In the genomic region with DNA sequence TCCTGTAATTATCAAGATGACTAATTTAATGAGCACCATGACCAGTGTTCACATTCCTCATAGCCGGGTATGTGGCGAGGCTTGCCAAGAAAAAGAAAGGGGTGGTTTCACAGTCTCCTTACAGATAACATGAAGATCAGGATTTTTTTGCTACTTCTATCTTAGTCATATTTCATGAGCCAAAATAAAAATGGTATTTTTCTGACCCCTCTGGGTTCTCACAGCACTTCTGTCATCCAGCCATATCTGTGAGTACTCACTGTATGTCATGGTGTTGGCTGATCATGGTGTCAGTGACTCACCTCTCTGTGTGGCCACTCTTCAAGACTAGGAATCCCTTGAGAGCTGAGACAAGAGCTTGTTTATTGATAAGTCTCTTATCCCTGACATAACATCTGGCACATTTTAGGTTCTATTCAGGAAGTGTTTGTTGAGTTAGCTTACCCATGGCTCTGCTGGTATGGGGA, we compare ENCODE assay signal across 12 cellular contexts.
DNase-seq lines count a peak whose midpoint lies in the region; ATAC-seq and TF ChIP-seq lines count a peak whose summit lies in the region.
"Had no signal": no experiment of that assay in that cellular context is flagged by ENCODE, and none has a peak within 500 bp of the region (broad histone marks: within the 10 kb centered on the region; RNA-seq: fewer than 3 reads in every experiment).

No MANE protein-coding gene starts in this region.

- ATAC-seq in omental fat pad (ENCODE audit: low FRiP score) (peak; percentile 94), GM19452 (IDR thresholded peaks at IDR 0.05; ENCODE audit: unreplicated experiment) (no peak)

- H3K27ac ChIP-seq in epithelial cell of prostate = no peak overlapping the region
- H3K27ac ChIP-seq: PC-9 had no signal

- no peak for TF ChIP-seq CTCF in omental fat pad (IDR thresholded peaks at IDR 0.05)

- DNase-seq in Daoy (ENCODE audit: low read depth) (peak; percentile 3), NCI-H69 (lab: John Stamatoyannopoulos, UW) (peak; percentile 1), epithelial cell of prostate (ENCODE audit: low read depth, low spot score) (peak; percentile 5), omental fat pad (ENCODE audit: low spot score) (no peak), HuH-7 (ENCODE audit: low spot score) (no peak), MV-4-11 (lab: John Stamatoyannopoulos, UW) (no peak)
- no peak for DNase-seq in activated CD4-positive, CD25-positive, alpha-beta regulatory T cell (lab: John Stamatoyannopoulos, UW)
- DNase-seq: activated CD4-positive, alpha-beta T cell treated with anti-CD3 and anti-CD28 coated beads for 48 hours; activated naive CD4-positive, alpha-beta T cell treated with anti-CD3 and anti-CD28 coated beads, Interleukin-2, amount 10 ng/mL, durations not matched to agents 7 days and 5 days; NCI-H1417 treated with DMSO at 0.1 percent for 48 hours had no signal

Comparison
In these comparisons a context has a peak if more than half of its experiments do, and no peak if none do; other contexts are left out.
1. DNase-seq: peak in Daoy (single experiment), NCI-H69 (single experiment) and epithelial cell of prostate (single experiment); none in omental fat pad (single experiment), HuH-7 (single experiment), MV-4-11 (single experiment) and activated CD4-positive, CD25-positive, alpha-beta regulatory T cell (0 of 4).